Comparison of ENCODE assay signal across 24 cellular contexts in genomic region chr3:129130291-129130813, GRCh38. TPM values are rescaled to one million over a fixed set of nuclear protein-coding genes. Genes with fewer than 3 reads are reported as not detected.
DNase-seq lines count a peak whose midpoint lies in the region; ATAC-seq, FAIRE-seq and TF ChIP-seq lines count a peak whose summit lies in the region.
"Had no signal": no experiment of that assay in that cellular context is flagged by ENCODE, and none has a peak within 500 bp of the region (broad histone marks: within the 10 kb centered on the region; RNA-seq: fewer than 3 reads in every experiment).

No MANE protein-coding gene starts in this region.

- FAIRE-seq in HepG2 (lab: Jason Lieb, UNC): no peak
- FAIRE-seq: A204.1, G401.6, GM12892, H54 had no signal

- in situ Hi-C loops in HepG2 (cut with HindIII; ENCODE audit: extremely low pct_ligation_motif_present, low pct_unique_long_range_greater_than_20kb): no loop called here

- BruUV-seq in HepG2 (replicated peaks; lab: Mats Ljungman, UMichigan): no TSS peak

- no peak overlapping the region for H3K4me3 ChIP-seq in right lobe of liver
- H3K4me3 ChIP-seq in HepG2 (replicated peaks in 1 of 3; ENCODE audit: insufficient read depth in 1 of 3, low read depth in 2 of 3, low read length in 3 of 3): no peak overlapping the region
- H3K4me3 ChIP-seq in spleen: no peak overlapping the region
- H3K4me3 ChIP-seq: BLaER1, HAP-1 had no signal

- H3K9ac ChIP-seq in HepG2 (ENCODE audit: insufficient read depth, low read depth, low read length): no peak overlapping the region
- H3K9ac ChIP-seq: BLaER1 had no signal

- H2AFZ ChIP-seq in HepG2 (ENCODE audit: low read length): no peak overlapping the region

- peaks cover 12% of the 10 kb centered on the region for H3K4me1 Mint-ChIP-seq in activated T-cell treated with anti-CD3 and anti-CD28 coated beads, Interleukin-2, amount 50 U/mL, for 72 hours (ENCODE audit: low read depth)
- peaks cover 12% of the 10 kb centered on the region for H3K4me1 Mint-ChIP-seq in activated T-cell treated with anti-CD3 and anti-CD28 coated beads, Interleukin-2, amount 50 U/mL, for 24 hours (ENCODE audit: low read depth)
- peaks cover 12% of the 10 kb centered on the region for H3K4me1 Mint-ChIP-seq in nephron progenitor cell
- H3K4me1 Mint-ChIP-seq: B cell had no signal

- DNase-seq in activated T-cell treated with anti-CD3 and anti-CD28 coated beads, Interleukin-2, amount 50 U/mL, for 72 hours: no peak
- DNase-seq in activated T-cell treated with anti-CD3 and anti-CD28 coated beads, Interleukin-2, amount 50 U/mL, for 24 hours: no peak
- DNase-seq in right lobe of liver (peak in 1 of 3 donors; percentile 63), HepG2 (ENCODE audit: low spot score) (no peak), nephron progenitor cell (no peak), spleen (peak; percentile 54), NCI-H1930 (lab: John Stamatoyannopoulos, UW) (no peak)
- DNase-seq: Caco-2; CD4-positive, CD25-positive, alpha-beta regulatory T cell; CD8-positive, alpha-beta T cell; DMS153; DND-41; GOT3; HFFc6 had no signal

- no peak for ATAC-seq in activated T-cell treated with anti-CD3 and anti-CD28 coated beads, Interleukin-2, amount 50 U/mL, for 72 hours (replicated peaks in 1 of 2)
- peak in 3 of 4 donors; percentile 27 to 81 (median 49) for ATAC-seq in right lobe of liver
- ATAC-seq in HepG2: no peak
- ATAC-seq in HG03196 (IDR thresholded peaks at IDR 0.05; ENCODE audit: unreplicated experiment): no peak
- ATAC-seq: CD8-positive, alpha-beta T cell had no signal

- TF ChIP-seq POLR2A in right lobe of liver (IDR thresholded peaks at IDR 0.05) (no peak), HepG2 (IDR thresholded peaks at IDR 0.05; ENCODE audit: insufficient read depth in 1 of 2, low read depth in 2 of 2, low read length in 2 of 2) (no peak), spleen (IDR thresholded peaks at IDR 0.05) (no peak)

- no peak overlapping the region for H3K4me2 ChIP-seq in HepG2 (ENCODE audit: low read depth, low read length)
- H3K4me2 ChIP-seq: BLaER1 had no signal

- 35% methylated on average over 8 of the region's 13 CpGs for WGBS in right lobe of liver (ENCODE audit: insufficient coverage, low coverage, low lambda C conversion rate, missing lambda C conversion rate)
- 95% methylated on average over 13 of the region's 13 CpGs for WGBS in HepG2 (ENCODE audit: low lambda C conversion rate)
- WGBS in spleen, 5 donors: 91 to 96% (median 96%) methylated on average over 13 of the region's 13 CpGs

- peaks cover 0 to 12% of the 10 kb centered on the region in 2 donors for H3K36me3 Mint-ChIP-seq in activated T-cell treated with anti-CD3 and anti-CD28 coated beads, Interleukin-2, amount 50 U/mL, for 72 hours (ENCODE audit: insufficient read depth in 2 of 2)
- peaks cover 77% of the 10 kb centered on the region for H3K36me3 Mint-ChIP-seq in activated T-cell treated with anti-CD3 and anti-CD28 coated beads, Interleukin-2, amount 50 U/mL, for 24 hours (ENCODE audit: low read depth)
- peaks cover 61% of the 10 kb centered on the region for H3K36me3 Mint-ChIP-seq in nephron progenitor cell (ENCODE audit: low read depth)

- no peak for TF ChIP-seq EP300 in HepG2 (IDR thresholded peaks at IDR 0.05; ENCODE audit: low read depth in 2 of 2, low read length in 2 of 2)
- TF ChIP-seq EP300 in HepG2 (CRISPR knock-in tag; IDR thresholded peaks at IDR 0.05; ENCODE audit: borderline replicate concordance): no peak

- no peak overlapping the region for H3K4me3 Mint-ChIP-seq in activated T-cell treated with anti-CD3 and anti-CD28 coated beads, Interleukin-2, amount 50 U/mL, for 72 hours
- no peak overlapping the region for H3K4me3 Mint-ChIP-seq in activated T-cell treated with anti-CD3 and anti-CD28 coated beads, Interleukin-2, amount 50 U/mL, for 24 hours
- H3K4me3 Mint-ChIP-seq in nephron progenitor cell: no peak overlapping the region
- H3K4me3 Mint-ChIP-seq: B cell; CD4-positive, CD25-positive, alpha-beta regulatory T cell; CD8-positive, alpha-beta T cell; HFFc6 had no signal

- no peaks in the 10 kb centered on the region for H3K27me3 ChIP-seq in right lobe of liver
- H3K27me3 ChIP-seq in HepG2 (ENCODE audit: control insufficient read depth in 1 of 2, insufficient read depth in 2 of 2, low read length in 2 of 2): no peaks in the 10 kb centered on the region
- no peaks in the 10 kb centered on the region for H3K27me3 ChIP-seq in spleen (replicated peaks in 1 of 7)
- H3K27me3 ChIP-seq: BLaER1 had no signal

- no peaks in the 10 kb centered on the region for H3K9me3 Mint-ChIP-seq in activated T-cell treated with anti-CD3 and anti-CD28 coated beads, Interleukin-2, amount 50 U/mL, for 72 hours
- no peaks in the 10 kb centered on the region for H3K9me3 Mint-ChIP-seq in activated T-cell treated with anti-CD3 and anti-CD28 coated beads, Interleukin-2, amount 50 U/mL, for 24 hours
- no peaks in the 10 kb centered on the region for H3K9me3 Mint-ChIP-seq in nephron progenitor cell
- H3K9me3 Mint-ChIP-seq: CD8-positive, alpha-beta T cell; HFFc6 had no signal

- TF ChIP-seq RAD21 in HepG2 (CRISPR knock-in tag; IDR thresholded peaks at IDR 0.05): no peak

- H3K36me3 ChIP-seq in right lobe of liver (peaks cover 0 to 53% (median 29%) of the 10 kb centered on the region in 4 donors), HepG2 (replicated peaks in 1 of 2; ENCODE audit: control insufficient read depth in 1 of 2, insufficient read depth in 2 of 2, low read length in 2 of 2) (peaks cover 19 to 50% of the 10 kb centered on the region in 2 experiments), spleen (peaks cover 5 to 99% (median 79%) of the 10 kb centered on the region in 6 donors)

- H4K20me1 ChIP-seq in HepG2 (ENCODE audit: insufficient read depth, low read length): no peaks in the 10 kb centered on the region

- H3K9me3 ChIP-seq in right lobe of liver: no peaks in the 10 kb centered on the region
- H3K9me3 ChIP-seq in HepG2 (ENCODE audit: low read length): no peaks in the 10 kb centered on the region
- H3K9me3 ChIP-seq in spleen: no peaks in the 10 kb centered on the region
- H3K9me3 ChIP-seq: BLaER1, Caco-2, HAP-1 had no signal

- H3K27ac ChIP-seq in right lobe of liver: no peak overlapping the region
- H3K27ac ChIP-seq in HepG2 (ENCODE audit: extremely low read length, insufficient read depth, low read length): no peak overlapping the region
- no peak overlapping the region for H3K27ac ChIP-seq in spleen
- H3K27ac ChIP-seq: 22Rv1, BLaER1, C4-2B had no signal

- CTCF ChIA-PET in HepG2 (lab: Yijun Ruan, JAX; ENCODE audit: low intra/inter-chr PET ratio, low total read pairs): no interaction called here

- TF ChIP-seq CTCF in right lobe of liver (IDR thresholded peaks at IDR 0.05) (no peak), HepG2 (CRISPR knock-in tag; IDR thresholded peaks at IDR 0.05) (no peak), nephron progenitor cell (IDR thresholded peaks at IDR 0.05) (no peak), spleen (IDR thresholded peaks at IDR 0.05 in 8 of 11, conservative IDR thresholded peaks at IDR 0.05 in 3 of 11) (no peak)

- intact Hi-C loops in right lobe of liver (cut with DNase I): no loop called here
- intact Hi-C loops in HepG2 (cut with micrococcal nuclease; ENCODE audit: unreplicated experiment): no loop called here
- intact Hi-C loops in spleen (cut with DNase I; ENCODE audit: low total_unique reads): no loop called here

- no peaks in the 10 kb centered on the region for H3K27me3 Mint-ChIP-seq in activated T-cell treated with anti-CD3 and anti-CD28 coated beads, Interleukin-2, amount 50 U/mL, for 72 hours (ENCODE audit: low read depth)
- H3K27me3 Mint-ChIP-seq in activated T-cell treated with anti-CD3 and anti-CD28 coated beads, Interleukin-2, amount 50 U/mL, for 24 hours: no peaks in the 10 kb centered on the region
- peaks cover 2% of the 10 kb centered on the region for H3K27me3 Mint-ChIP-seq in nephron progenitor cell (ENCODE audit: low read depth, poor library complexity)
- H3K27me3 Mint-ChIP-seq: B cell; CD4-positive, CD25-positive, alpha-beta regulatory T cell had no signal

- H3K4me1 ChIP-seq in right lobe of liver (peaks cover 0 to 10% (median 0%) of the 10 kb centered on the region in 4 donors), HepG2 (ENCODE audit: insufficient read depth, low read length) (no peaks in the 10 kb centered on the region), spleen (no peaks in the 10 kb centered on the region)
- H3K4me1 ChIP-seq: Caco-2, HAP-1 had no signal

- POLR2A ChIA-PET in HepG2 (lab: Yijun Ruan, JAX): no interaction called here

- peak overlapping the region; percentile 12 for H3K27ac Mint-ChIP-seq in activated T-cell treated with anti-CD3 and anti-CD28 coated beads, Interleukin-2, amount 50 U/mL, for 72 hours
- H3K27ac Mint-ChIP-seq in activated T-cell treated with anti-CD3 and anti-CD28 coated beads, Interleukin-2, amount 50 U/mL, for 24 hours: no peak overlapping the region
- H3K27ac Mint-ChIP-seq in nephron progenitor cell: peak overlapping the region; percentile 49
- H3K27ac Mint-ChIP-seq: B cell, HFFc6 had no signal

- H3K79me2 ChIP-seq in HepG2 (ENCODE audit: insufficient read depth, low read length): no peaks in the 10 kb centered on the region

RNA-seq across cellular contexts. Expression of gene RAB43, which starts 8.7 kb away (rescaled TPM):
- 10 to 100 TPM; 82.5 to 95.5 TPM for total RNA-seq in activated T-cell treated with anti-CD3 and anti-CD28 coated beads, Interleukin-2, amount 50 U/mL, for 72 hours
- total RNA-seq in right lobe of liver (10 to 100 TPM; 21.8 to 67.2 (median 38.5) TPM), HepG2 (2016; rRNA removed; fragmentation: Illumina TruSeq; extraction: Trizol) (10.2 and 11.8 TPM in 2 replicates), spleen (10 to 100 TPM; 26.7 to 49.6 (median 31.9) TPM)
- 4.9 and 6.6 TPM in 2 replicates for total RNA-seq in HepG2 (2016; cell fraction: cytosol; rRNA removed; fragmentation: Illumina TruSeq; extraction: Trizol; ENCODE audit: low read depth)
- total RNA-seq in HepG2 (2016; cell fraction: insoluble cytoplasmic fraction; rRNA removed; fragmentation: Illumina TruSeq; extraction: Trizol): 8.0 and 12.6 TPM in 2 replicates
- total RNA-seq in HepG2 (2016; cell fraction: membrane; rRNA removed; fragmentation: Illumina TruSeq; extraction: Trizol): 14.1 and 16.2 TPM in 2 replicates
- 5.6 and 13.6 TPM in 2 replicates for total RNA-seq in HepG2 (2016; cell fraction: nucleus; rRNA removed; fragmentation: Illumina TruSeq; extraction: Trizol)
- polyA plus RNA-seq in HepG2 (2011; rRNA removed) (18.4 and 23.4 TPM in 2 replicates), spleen (10 to 100 TPM in 1 of 3 donors, 1 to 10 TPM in 2; 3.1 to 12.5 (median 3.2) TPM)
- polyA plus RNA-seq in HepG2 (2011; cell fraction: cytosol; rRNA removed): 14.9 and 21.3 TPM in 2 replicates
- 38.7 and 47.9 TPM in 2 replicates for polyA plus RNA-seq in HepG2 (2011; cell fraction: nucleus; rRNA removed)
- polyA plus RNA-seq in HepG2 (2012): 14.5 and 21.3 TPM in 2 replicates
- polyA plus RNA-seq in HepG2 (2016; cell fraction: cytosol; fragmentation: Illumina TruSeq; extraction: Trizol; ENCODE audit: low read depth): 7.2 and 8.1 TPM in 2 replicates
- 5.7 and 8.1 TPM in 2 replicates for polyA plus RNA-seq in HepG2 (2016; cell fraction: insoluble cytoplasmic fraction; fragmentation: Illumina TruSeq; extraction: Trizol; ENCODE audit: low read depth)
- polyA plus RNA-seq in HepG2 (2016; cell fraction: membrane; fragmentation: Illumina TruSeq; extraction: Trizol; ENCODE audit: low read depth): 11.0 and 12.3 TPM in 2 replicates
- polyA plus RNA-seq in HepG2 (2016; cell fraction: nucleus; fragmentation: Illumina TruSeq; extraction: Trizol; ENCODE audit: insufficient read depth, low read depth): 6.8 and 12.5 TPM in 2 replicates
- 7.2 and 49.7 TPM in 2 replicates for polyA minus RNA-seq in HepG2 (2011; rRNA and poly(A)+ RNA removed; ENCODE audit: low replicate concordance)
- polyA minus RNA-seq in HepG2 (2011; cell fraction: cytosol; rRNA and poly(A)+ RNA removed): 13.9 and 15.6 TPM in 2 replicates
- 12.1 and 13.3 TPM in 2 replicates for polyA minus RNA-seq in HepG2 (2011; cell fraction: nucleus; rRNA and poly(A)+ RNA removed)

RNA-seq across cellular contexts. Expression of gene ISY1, which starts 30.5 kb away (rescaled TPM):
- total RNA-seq in activated T-cell treated with anti-CD3 and anti-CD28 coated beads, Interleukin-2, amount 50 U/mL, for 72 hours: 10 to 100 TPM; 50.2 to 68.9 TPM
- total RNA-seq in right lobe of liver (10 to 100 TPM in 2 of 6 experiments, 1 to 10 TPM in 4; 2.8 to 10.8 (median 8.9) TPM), HepG2 (2016; rRNA removed; fragmentation: Illumina TruSeq; extraction: Trizol) (39.1 and 59.0 TPM in 2 replicates), spleen (10 to 100 TPM; 21.4 to 33.8 (median 30.0) TPM)
- total RNA-seq in HepG2 (2016; cell fraction: cytosol; rRNA removed; fragmentation: Illumina TruSeq; extraction: Trizol; ENCODE audit: low read depth): 4.4 and 6.2 TPM in 2 replicates
- 35.5 and 58.0 TPM in 2 replicates for total RNA-seq in HepG2 (2016; cell fraction: insoluble cytoplasmic fraction; rRNA removed; fragmentation: Illumina TruSeq; extraction: Trizol)
- total RNA-seq in HepG2 (2016; cell fraction: membrane; rRNA removed; fragmentation: Illumina TruSeq; extraction: Trizol): 12.0 and 13.2 TPM in 2 replicates
- total RNA-seq in HepG2 (2016; cell fraction: nucleus; rRNA removed; fragmentation: Illumina TruSeq; extraction: Trizol): 9.8 and 14.2 TPM in 2 replicates
- polyA plus RNA-seq in HepG2 (2011; rRNA removed) (16.9 and 21.0 TPM in 2 replicates), spleen (10 to 100 TPM; 22.2 to 29.8 (median 25.2) TPM)
- polyA plus RNA-seq in HepG2 (2011; cell fraction: cytosol; rRNA removed): 12.1 and 14.3 TPM in 2 replicates
- 5.3 and 7.2 TPM in 2 replicates for polyA plus RNA-seq in HepG2 (2011; cell fraction: nucleus; rRNA removed)
- polyA plus RNA-seq in HepG2 (2012): 11.8 and 15.3 TPM in 2 replicates
- 4.4 and 5.1 TPM in 2 replicates for polyA plus RNA-seq in HepG2 (2016; cell fraction: cytosol; fragmentation: Illumina TruSeq; extraction: Trizol; ENCODE audit: low read depth)
- polyA plus RNA-seq in HepG2 (2016; cell fraction: insoluble cytoplasmic fraction; fragmentation: Illumina TruSeq; extraction: Trizol; ENCODE audit: low read depth): 44.4 and 52.7 TPM in 2 replicates
- polyA plus RNA-seq in HepG2 (2016; cell fraction: membrane; fragmentation: Illumina TruSeq; extraction: Trizol; ENCODE audit: low read depth): 7.9 and 8.5 TPM in 2 replicates
- polyA plus RNA-seq in HepG2 (2016; cell fraction: nucleus; fragmentation: Illumina TruSeq; extraction: Trizol; ENCODE audit: insufficient read depth, low read depth): 11.5 and 19.0 TPM in 2 replicates
- polyA minus RNA-seq in HepG2 (2011; rRNA and poly(A)+ RNA removed; ENCODE audit: low replicate concordance): 10.4 and 33.7 TPM in 2 replicates
- polyA minus RNA-seq in HepG2 (2011; cell fraction: cytosol; rRNA and poly(A)+ RNA removed): 10.6 and 13.7 TPM in 2 replicates
- 4.4 and 8.0 TPM in 2 replicates for polyA minus RNA-seq in HepG2 (2011; cell fraction: nucleus; rRNA and poly(A)+ RNA removed)

RNA-seq across cellular contexts. Expression of gene CNBP, which starts 53.3 kb away (rescaled TPM):
- 100 to 1,000 TPM; 450 to 480 TPM for total RNA-seq in activated T-cell treated with anti-CD3 and anti-CD28 coated beads, Interleukin-2, amount 50 U/mL, for 72 hours
- 100 to 1,000 TPM; 164 to 222 (median 215) TPM for total RNA-seq in right lobe of liver
- 354 and 539 TPM in 2 replicates for total RNA-seq in HepG2 (2016; rRNA removed; fragmentation: Illumina TruSeq; extraction: Trizol)
- 70.7 and 78.0 TPM in 2 replicates for total RNA-seq in HepG2 (2016; cell fraction: cytosol; rRNA removed; fragmentation: Illumina TruSeq; extraction: Trizol; ENCODE audit: low read depth)
- 375 and 556 TPM in 2 replicates for total RNA-seq in HepG2 (2016; cell fraction: insoluble cytoplasmic fraction; rRNA removed; fragmentation: Illumina TruSeq; extraction: Trizol)
- total RNA-seq in HepG2 (2016; cell fraction: membrane; rRNA removed; fragmentation: Illumina TruSeq; extraction: Trizol): 180 and 184 TPM in 2 replicates
- total RNA-seq in HepG2 (2016; cell fraction: nucleus; rRNA removed; fragmentation: Illumina TruSeq; extraction: Trizol): 151 and 152 TPM in 2 replicates
- 255 and 282 TPM in 2 replicates for polyA plus RNA-seq in HepG2 (2011; rRNA removed)
- 259 and 344 TPM in 2 replicates for polyA plus RNA-seq in HepG2 (2011; cell fraction: cytosol; rRNA removed)
- 90.4 and 103 TPM in 2 replicates for polyA plus RNA-seq in HepG2 (2011; cell fraction: nucleus; rRNA removed)
- 329 and 363 TPM in 2 replicates for polyA plus RNA-seq in HepG2 (2012)
- 60.7 and 77.6 TPM in 2 replicates for polyA plus RNA-seq in HepG2 (2016; cell fraction: cytosol; fragmentation: Illumina TruSeq; extraction: Trizol; ENCODE audit: low read depth)
- 584 and 626 TPM in 2 replicates for polyA plus RNA-seq in HepG2 (2016; cell fraction: insoluble cytoplasmic fraction; fragmentation: Illumina TruSeq; extraction: Trizol; ENCODE audit: low read depth)
- 134 and 143 TPM in 2 replicates for polyA plus RNA-seq in HepG2 (2016; cell fraction: membrane; fragmentation: Illumina TruSeq; extraction: Trizol; ENCODE audit: low read depth)
- 244 and 258 TPM in 2 replicates for polyA plus RNA-seq in HepG2 (2016; cell fraction: nucleus; fragmentation: Illumina TruSeq; extraction: Trizol; ENCODE audit: insufficient read depth, low read depth)
- polyA minus RNA-seq in HepG2 (2011; rRNA and poly(A)+ RNA removed; ENCODE audit: low replicate concordance): 166 and 313 TPM in 2 replicates
- polyA minus RNA-seq in HepG2 (2011; cell fraction: cytosol; rRNA and poly(A)+ RNA removed): 127 and 135 TPM in 2 replicates
- polyA minus RNA-seq in HepG2 (2011; cell fraction: nucleus; rRNA and poly(A)+ RNA removed): 82.0 and 97.6 TPM in 2 replicates
- total RNA-seq in spleen: 100 to 1,000 TPM; 252 to 420 (median 279) TPM
- polyA plus RNA-seq in spleen: 100 to 1,000 TPM; 301 to 360 (median 324) TPM

Comparison
In these comparisons a context has a peak if more than half of its experiments do, and no peak if none do; other contexts are left out.
1. ATAC-seq: peak in right lobe of liver (3 of 4); none in activated T-cell treated with anti-CD3 and anti-CD28 coated beads, Interleukin-2, amount 50 U/mL, for 72 hours (0 of 2), HepG2 (single experiment) and HG03196 (single experiment).